In the genomic region with DNA sequence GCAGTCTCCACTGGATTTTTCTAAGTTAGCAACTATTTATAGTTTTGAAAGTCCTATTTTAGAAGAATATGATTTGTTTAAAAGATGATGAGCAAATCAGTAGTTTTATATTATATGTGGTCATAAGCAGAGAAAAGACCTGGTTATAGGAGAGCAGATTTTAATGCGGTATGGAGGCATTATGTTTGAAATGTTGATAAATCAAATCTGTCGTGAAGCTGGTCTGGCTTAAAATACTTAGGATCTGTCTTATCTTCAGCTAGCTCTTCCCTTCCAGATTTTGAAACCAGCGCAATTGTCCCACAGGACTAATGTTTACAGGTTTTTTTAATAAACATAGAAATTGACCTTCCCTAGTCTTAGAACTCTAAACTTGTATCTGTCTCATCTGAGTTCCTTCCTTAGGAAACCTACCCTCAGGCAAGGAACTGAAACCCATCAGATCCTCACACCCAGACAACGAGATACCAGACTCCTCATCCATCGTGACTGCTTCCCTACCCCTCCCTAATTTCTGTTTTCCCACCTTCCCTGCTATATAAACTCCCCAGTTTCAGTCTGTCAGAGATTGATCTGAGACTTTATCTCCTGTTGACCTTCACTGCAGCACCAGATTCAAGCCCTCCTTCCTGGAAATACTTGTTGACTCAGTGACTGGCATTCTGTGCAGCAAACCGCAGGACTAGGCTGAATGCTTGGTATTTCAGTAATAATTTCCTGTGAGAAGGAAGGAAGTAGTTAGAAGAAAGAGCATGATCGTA, we compare ENCODE assay signal across 1 cellular context.
TF ChIP-seq lines count a peak whose summit lies in the region.

No MANE protein-coding gene starts in this region.

TF ChIP-seq in A549, 52 proteins besides CTCF, POLR2A, EP300 and RAD21 (continued from another document):
- TF ChIP-seq, protein P1, sequence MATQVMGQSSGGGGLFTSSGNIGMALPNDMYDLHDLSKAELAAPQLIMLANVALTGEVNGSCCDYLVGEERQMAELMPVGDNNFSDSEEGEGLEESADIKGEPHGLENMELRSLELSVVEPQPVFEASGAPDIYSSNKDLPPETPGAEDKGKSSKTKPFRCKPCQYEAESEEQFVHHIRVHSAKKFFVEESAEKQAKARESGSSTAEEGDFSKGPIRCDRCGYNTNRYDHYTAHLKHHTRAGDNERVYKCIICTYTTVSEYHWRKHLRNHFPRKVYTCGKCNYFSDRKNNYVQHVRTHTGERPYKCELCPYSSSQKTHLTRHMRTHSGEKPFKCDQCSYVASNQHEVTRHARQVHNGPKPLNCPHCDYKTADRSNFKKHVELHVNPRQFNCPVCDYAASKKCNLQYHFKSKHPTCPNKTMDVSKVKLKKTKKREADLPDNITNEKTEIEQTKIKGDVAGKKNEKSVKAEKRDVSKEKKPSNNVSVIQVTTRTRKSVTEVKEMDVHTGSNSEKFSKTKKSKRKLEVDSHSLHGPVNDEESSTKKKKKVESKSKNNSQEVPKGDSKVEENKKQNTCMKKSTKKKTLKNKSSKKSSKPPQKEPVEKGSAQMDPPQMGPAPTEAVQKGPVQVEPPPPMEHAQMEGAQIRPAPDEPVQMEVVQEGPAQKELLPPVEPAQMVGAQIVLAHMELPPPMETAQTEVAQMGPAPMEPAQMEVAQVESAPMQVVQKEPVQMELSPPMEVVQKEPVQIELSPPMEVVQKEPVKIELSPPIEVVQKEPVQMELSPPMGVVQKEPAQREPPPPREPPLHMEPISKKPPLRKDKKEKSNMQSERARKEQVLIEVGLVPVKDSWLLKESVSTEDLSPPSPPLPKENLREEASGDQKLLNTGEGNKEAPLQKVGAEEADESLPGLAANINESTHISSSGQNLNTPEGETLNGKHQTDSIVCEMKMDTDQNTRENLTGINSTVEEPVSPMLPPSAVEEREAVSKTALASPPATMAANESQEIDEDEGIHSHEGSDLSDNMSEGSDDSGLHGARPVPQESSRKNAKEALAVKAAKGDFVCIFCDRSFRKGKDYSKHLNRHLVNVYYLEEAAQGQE (IDR thresholded peaks at IDR 0.05): no peak
- peak; percentile 41 for TF ChIP-seq MAFK (IDR thresholded peaks at IDR 0.05; ENCODE audit: partially characterized antibody)
- TF ChIP-seq CBX8 (IDR thresholded peaks at IDR 0.05): no peak
- TF ChIP-seq ESRRA (IDR thresholded peaks at IDR 0.05; ENCODE audit: borderline replicate concordance, low read length): no peak
- TF ChIP-seq MAZ (IDR thresholded peaks at IDR 0.05; ENCODE audit: borderline replicate concordance, low read depth, low read length): no peak
- TF ChIP-seq, protein P2, sequence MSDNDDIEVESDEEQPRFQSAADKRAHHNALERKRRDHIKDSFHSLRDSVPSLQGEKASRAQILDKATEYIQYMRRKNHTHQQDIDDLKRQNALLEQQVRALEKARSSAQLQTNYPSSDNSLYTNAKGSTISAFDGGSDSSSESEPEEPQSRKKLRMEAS (IDR thresholded peaks at IDR 0.05): no peak
- no peak for TF ChIP-seq NR3C1 (IDR thresholded peaks at IDR 0.05)
- TF ChIP-seq, protein P3, sequence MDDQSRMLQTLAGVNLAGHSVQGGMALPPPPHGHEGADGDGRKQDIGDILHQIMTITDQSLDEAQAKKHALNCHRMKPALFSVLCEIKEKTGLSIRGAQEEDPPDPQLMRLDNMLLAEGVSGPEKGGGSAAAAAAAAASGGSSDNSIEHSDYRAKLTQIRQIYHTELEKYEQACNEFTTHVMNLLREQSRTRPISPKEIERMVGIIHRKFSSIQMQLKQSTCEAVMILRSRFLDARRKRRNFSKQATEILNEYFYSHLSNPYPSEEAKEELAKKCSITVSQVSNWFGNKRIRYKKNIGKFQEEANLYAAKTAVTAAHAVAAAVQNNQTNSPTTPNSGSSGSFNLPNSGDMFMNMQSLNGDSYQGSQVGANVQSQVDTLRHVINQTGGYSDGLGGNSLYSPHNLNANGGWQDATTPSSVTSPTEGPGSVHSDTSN (IDR thresholded peaks at IDR 0.05): 0 out of 2 replicates have a peak, but pooled peaks have one; percentile 40
- TF ChIP-seq EHF (CRISPR knock-in tag; IDR thresholded peaks at IDR 0.05): 0 out of 2 replicates have a peak, but pooled peaks have one; percentile 6
- TF ChIP-seq RNF2 (IDR thresholded peaks at IDR 0.05; ENCODE audit: borderline replicate concordance, low read depth): no peak
